11 cellular contexts compared by ENCODE assay signal in genomic region chr10:7797582-7797981, GRCh38. TPM values are rescaled to one million over a fixed set of nuclear protein-coding genes. Genes with fewer than 3 reads are reported as not detected.
DNase-seq lines count a peak whose midpoint lies in the region; ATAC-seq, FAIRE-seq and TF ChIP-seq lines count a peak whose summit lies in the region.
"Had no signal": no experiment of that assay in that cellular context is flagged by ENCODE, and none has a peak within 500 bp of the region (broad histone marks: within the 10 kb centered on the region; RNA-seq: fewer than 3 reads in every experiment).

No MANE protein-coding gene starts in this region.

- H3K36me3 Mint-ChIP-seq in activated naive CD8-positive, alpha-beta T cell treated with anti-CD3 and anti-CD28 coated beads for 36 hours = peaks cover 41% of the 10 kb centered on the region
- peaks cover 53% of the 10 kb centered on the region for H3K36me3 Mint-ChIP-seq in stimulated activated memory B cell treated with anti-CD40 and anti-IgM and Interleukin-4, amounts not matched to agents 10 μg/mL and 1 μg/mL and 100 μg/mL, for 72 hours

- peaks cover 37% of the 10 kb centered on the region for H3K36me3 ChIP-seq in ACC112 (ENCODE audit: insufficient read depth, low read length)
- peaks cover 63% of the 10 kb centered on the region for H3K36me3 ChIP-seq in left ventricle myocardium inferior
- peaks cover 27 to 50% of the 10 kb centered on the region in 2 donors for H3K36me3 ChIP-seq in kidney (ENCODE audit: control insufficient read depth in 1 of 2, insufficient read depth in 2 of 2, low read length in 2 of 2)

- no peaks in the 10 kb centered on the region for H3K27me3 Mint-ChIP-seq in activated naive CD8-positive, alpha-beta T cell treated with anti-CD3 and anti-CD28 coated beads for 36 hours
- H3K27me3 Mint-ChIP-seq in stimulated activated memory B cell treated with anti-CD40 and anti-IgM and Interleukin-4, amounts not matched to agents 10 μg/mL and 1 μg/mL and 100 μg/mL, for 72 hours = no peaks in the 10 kb centered on the region

- peak overlapping the region; percentile 83 for H3K27ac ChIP-seq in ACC112 (ENCODE audit: low read depth, low read length)
- H3K27ac ChIP-seq in left ventricle myocardium inferior (replicated peaks) = peak overlapping the region; percentile 72
- H3K27ac ChIP-seq in kidney (ENCODE audit: low read depth in 2 of 2, low read length in 2 of 2) = no peak overlapping the region
- H3K27ac ChIP-seq: neural progenitor cell had no signal

- peak overlapping the region; percentile 54 for H3K27ac Mint-ChIP-seq in activated naive CD8-positive, alpha-beta T cell treated with anti-CD3 and anti-CD28 coated beads for 36 hours
- H3K27ac Mint-ChIP-seq in stimulated activated memory B cell treated with anti-CD40 and anti-IgM and Interleukin-4, amounts not matched to agents 10 μg/mL and 1 μg/mL and 100 μg/mL, for 72 hours = no peak overlapping the region
- H3K27ac Mint-ChIP-seq: neural progenitor cell had no signal

- no peak for ATAC-seq in stimulated activated memory B cell treated with anti-CD40 and anti-IgM and Interleukin-4, amounts not matched to agents 10 μg/mL and 1 μg/mL and 100 μg/mL, for 72 hours
- ATAC-seq in HG03196 (IDR thresholded peaks at IDR 0.05; ENCODE audit: unreplicated experiment) = no peak

- peaks cover 37% of the 10 kb centered on the region for H3K4me1 Mint-ChIP-seq in activated naive CD8-positive, alpha-beta T cell treated with anti-CD3 and anti-CD28 coated beads for 36 hours
- peaks cover 41% of the 10 kb centered on the region for H3K4me1 Mint-ChIP-seq in stimulated activated memory B cell treated with anti-CD40 and anti-IgM and Interleukin-4, amounts not matched to agents 10 μg/mL and 1 μg/mL and 100 μg/mL, for 72 hours
- H3K4me1 Mint-ChIP-seq: neural progenitor cell had no signal

- no peak overlapping the region for H2AFZ ChIP-seq in ACC112 (ENCODE audit: low read length, unreplicated experiment)
- H2AFZ ChIP-seq: neural progenitor cell had no signal

- H3K9me3 ChIP-seq in left ventricle myocardium inferior (replicated peaks) (no peaks in the 10 kb centered on the region), kidney (ENCODE audit: control insufficient read depth in 1 of 2, low read length in 2 of 2) (no peaks in the 10 kb centered on the region)

- H3K27me3 ChIP-seq in ACC112 (ENCODE audit: insufficient read depth, low read length) (no peaks in the 10 kb centered on the region), left ventricle myocardium inferior (ENCODE audit: low read depth) (no peaks in the 10 kb centered on the region)
- H3K27me3 ChIP-seq: neural progenitor cell had no signal

- TF ChIP-seq CTCF in left ventricle myocardium inferior (IDR thresholded peaks at IDR 0.05; ENCODE audit: borderline replicate concordance) (no peak), kidney (IDR thresholded peaks at IDR 0.05; ENCODE audit: borderline replicate concordance, extremely low read depth, insufficient read depth) (no peak)

- H3K4me3 Mint-ChIP-seq in activated naive CD8-positive, alpha-beta T cell treated with anti-CD3 and anti-CD28 coated beads for 36 hours = no peak overlapping the region
- no peak overlapping the region for H3K4me3 Mint-ChIP-seq in stimulated activated memory B cell treated with anti-CD40 and anti-IgM and Interleukin-4, amounts not matched to agents 10 μg/mL and 1 μg/mL and 100 μg/mL, for 72 hours
- H3K4me3 Mint-ChIP-seq: neural progenitor cell had no signal

- H3K4me1 ChIP-seq in ACC112 (ENCODE audit: control insufficient read depth, insufficient read depth, low read length, unreplicated experiment) (peaks cover 44% of the 10 kb centered on the region), left ventricle myocardium inferior (peaks cover 74% of the 10 kb centered on the region), kidney (ENCODE audit: control insufficient read depth in 1 of 2, insufficient read depth in 1 of 2, low read depth in 1 of 2, low read length in 2 of 2) (peaks cover 0 to 5% of the 10 kb centered on the region in 2 donors)
- H3K4me1 ChIP-seq: neural progenitor cell had no signal

- no peak for FAIRE-seq in kidney (lab: Jason Lieb, UNC)

- H3K9me3 Mint-ChIP-seq in activated naive CD8-positive, alpha-beta T cell treated with anti-CD3 and anti-CD28 coated beads for 36 hours = no peaks in the 10 kb centered on the region
- no peaks in the 10 kb centered on the region for H3K9me3 Mint-ChIP-seq in stimulated activated memory B cell treated with anti-CD40 and anti-IgM and Interleukin-4, amounts not matched to agents 10 μg/mL and 1 μg/mL and 100 μg/mL, for 72 hours
- H3K9me3 Mint-ChIP-seq: neural progenitor cell had no signal

- intact Hi-C loops in left ventricle myocardium inferior (cut with micrococcal nuclease) = no loop called here
- intact Hi-C loops in kidney (cut with DNase I) = no loop called here

- H3K9ac ChIP-seq in kidney (ENCODE audit: low read length in 2 of 2) = no peak overlapping the region
- H3K9ac ChIP-seq: neural progenitor cell had no signal

- peak; percentile 10 for DNase-seq in HPDE6-E6E7 (ENCODE audit: extremely low spot score)
- DNase-seq in activated naive CD8-positive, alpha-beta T cell treated with anti-CD3 and anti-CD28 coated beads for 36 hours = peak; percentile 4
- peak; percentile 29 for DNase-seq in left ventricle myocardium inferior
- no peak for DNase-seq in kidney
- DNase-seq in SIG-M5 treated with dmso at 0.1 percent for 504 hours (lab: John Stamatoyannopoulos, UW; ENCODE audit: unreplicated experiment) = no peak
- DNase-seq: activated CD8-positive, alpha-beta memory T cell treated with anti-CD3 and anti-CD28 coated beads, Interleukin-2, amount 50 U/mL, for 48 hours; DMS 273 treated with DMSO at 0.1 percent for 48 hours had no signal

- H3K4me3 ChIP-seq in ACC112 (ENCODE audit: low read depth, low read length) (no peak overlapping the region), left ventricle myocardium inferior (no peak overlapping the region), kidney (ENCODE audit: low read length in 2 of 2) (no peak overlapping the region)
- H3K4me3 ChIP-seq: neural progenitor cell had no signal

- peaks cover 41% of the 10 kb centered on the region for H3K79me2 ChIP-seq in ACC112 (ENCODE audit: control insufficient read depth, insufficient read depth, low read length, unreplicated experiment)

RNA-seq across cellular contexts. Expression of gene ATP5F1C, which starts 9.6 kb away (rescaled TPM):
- 100 to 1,000 TPM; 322 to 324 TPM for total RNA-seq in activated naive CD8-positive, alpha-beta T cell treated with anti-CD3 and anti-CD28 coated beads for 36 hours
- total RNA-seq in left ventricle myocardium inferior (743 TPM), kidney (269 TPM)
- polyA plus RNA-seq in kidney (ENCODE audit: insufficient read depth, low read depth, low replicate concordance) = 695 TPM

RNA-seq across cellular contexts. Expression of gene KIN, which starts 9.8 kb away (rescaled TPM):
- total RNA-seq in activated naive CD8-positive, alpha-beta T cell treated with anti-CD3 and anti-CD28 coated beads for 36 hours = 10 to 100 TPM; 15.6 to 15.7 TPM
- total RNA-seq in left ventricle myocardium inferior = 10.0 TPM
- total RNA-seq in kidney = 12.9 TPM
- polyA plus RNA-seq in kidney (ENCODE audit: insufficient read depth, low read depth, low replicate concordance) = 10.8 TPM

RNA-seq across cellular contexts. Expression of gene TAF3, which starts 20.7 kb away (rescaled TPM):
- total RNA-seq in activated naive CD8-positive, alpha-beta T cell treated with anti-CD3 and anti-CD28 coated beads for 36 hours = 10 to 100 TPM; 16.8 to 17.0 TPM
- total RNA-seq in left ventricle myocardium inferior (12.7 TPM), kidney (8.7 TPM)
- 4.0 TPM for polyA plus RNA-seq in kidney (ENCODE audit: insufficient read depth, low read depth, low replicate concordance)

Comparison
In these comparisons a context has a peak if more than half of its experiments do, and no peak if none do; other contexts are left out.
1. H3K27ac ChIP-seq: peak in ACC112 (single experiment) and left ventricle myocardium inferior (single experiment); none in kidney (0 of 2).
2. DNase-seq: peak in HPDE6-E6E7 (single experiment), activated naive CD8-positive, alpha-beta T cell treated with anti-CD3 and anti-CD28 coated beads for 36 hours (single experiment) and left ventricle myocardium inferior (single experiment); none in kidney (single experiment) and SIG-M5 treated with dmso at 0.1 percent for 504 hours (single experiment).